In the genomic region with DNA sequence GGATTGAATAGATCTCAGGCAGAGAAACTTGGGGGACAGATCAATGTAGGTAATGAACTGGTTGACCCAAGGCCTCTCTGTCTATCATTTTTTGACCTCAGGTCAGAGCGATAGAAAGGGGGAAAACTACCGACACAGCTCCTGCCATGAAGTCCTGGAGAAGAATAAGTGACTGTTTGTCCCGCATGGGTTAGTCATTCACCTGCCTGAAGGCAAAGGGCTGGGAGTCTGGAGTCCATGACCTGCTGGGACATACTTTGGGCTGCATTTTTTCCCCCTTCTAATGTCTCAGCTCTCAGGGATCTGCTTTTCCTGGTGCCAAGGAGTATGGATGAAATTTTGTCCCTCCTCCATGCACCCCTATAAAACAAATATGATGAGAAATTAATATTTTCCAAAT, we compare ENCODE assay signal across 25 cellular contexts. TPM values are rescaled to one million over a fixed set of nuclear protein-coding genes. Genes with fewer than 3 reads are reported as not detected.
DNase-seq lines count a peak whose midpoint lies in the region; ATAC-seq, FAIRE-seq and TF ChIP-seq lines count a peak whose summit lies in the region.
"Had no signal": no experiment of that assay in that cellular context is flagged by ENCODE, and none has a peak within 500 bp of the region (broad histone marks: within the 10 kb centered on the region; RNA-seq: fewer than 3 reads in every experiment).

No MANE protein-coding gene starts in this region.

- H3K9me3 ChIP-seq in HUES48 (ENCODE audit: control insufficient read depth, insufficient read depth, low read length): no peaks in the 10 kb centered on the region
- no peaks in the 10 kb centered on the region for H3K9me3 ChIP-seq in keratinocyte (ENCODE audit: control insufficient read depth, low read depth, low read length)
- no peaks in the 10 kb centered on the region for H3K9me3 ChIP-seq in MM.1S (replicated peaks; ENCODE audit: insufficient read depth, low read length)
- no peaks in the 10 kb centered on the region for H3K9me3 ChIP-seq in effector memory CD4-positive, alpha-beta T cell (ENCODE audit: control insufficient read depth, low read length)
- H3K9me3 ChIP-seq: heart right ventricle, neutrophil, transverse colon had no signal

- H3K27me3 ChIP-seq in HUES48 (ENCODE audit: control insufficient read depth, insufficient read depth, low read length): no peaks in the 10 kb centered on the region
- no peaks in the 10 kb centered on the region for H3K27me3 ChIP-seq in keratinocyte (ENCODE audit: control insufficient read depth, extremely low read depth, insufficient read depth, low read length)
- no peaks in the 10 kb centered on the region; the same call in 1 of the 2 replicates for H3K27me3 ChIP-seq in MM.1S (replicated peaks; ENCODE audit: insufficient read depth, low read length)
- H3K27me3 ChIP-seq in effector memory CD4-positive, alpha-beta T cell (replicated peaks; ENCODE audit: control insufficient read depth, insufficient read depth, low read length, poor library complexity, severe bottlenecking): peaks cover 18% of the 10 kb centered on the region

- no peak for TF ChIP-seq CTCF in VCaP (conservative IDR thresholded peaks at IDR 0.05)
- TF ChIP-seq CTCF in keratinocyte (optimal IDR thresholded peaks at IDR 0.05 in 1 of 3, IDR thresholded peaks at IDR 0.05 in 1 of 3, conservative IDR thresholded peaks at IDR 0.05 in 1 of 3; ENCODE audit: extremely low read depth in 1 of 3, insufficient read depth in 2 of 3, low read length in 3 of 3): no peak
- no peak for TF ChIP-seq CTCF in progenitor cell of endocrine pancreas (IDR thresholded peaks at IDR 0.05; ENCODE audit: unreplicated experiment)
- TF ChIP-seq CTCF in MM.1S (IDR thresholded peaks at IDR 0.05; ENCODE audit: low read length): no peak

- no peaks in the 10 kb centered on the region for H3K9me2 ChIP-seq in MM.1S (replicated peaks; ENCODE audit: insufficient read depth, low read length)

- H3K4me1 ChIP-seq in HUES48 (ENCODE audit: control insufficient read depth, insufficient read depth, low read length) (peaks cover 37% of the 10 kb centered on the region), keratinocyte (ENCODE audit: control insufficient read depth, extremely low read depth, insufficient read depth, low read length) (peaks cover 21% of the 10 kb centered on the region), MM.1S (ENCODE audit: low read length) (peaks cover 8% of the 10 kb centered on the region)
- peaks cover 6% of the 10 kb centered on the region for H3K4me1 ChIP-seq in effector memory CD4-positive, alpha-beta T cell (ENCODE audit: control insufficient read depth, insufficient read depth, low read length, poor library complexity, severe bottlenecking)

- H3K36me3 Mint-ChIP-seq in progenitor cell of endocrine pancreas (ENCODE audit: insufficient read depth): no peaks in the 10 kb centered on the region

- H3K4me3 Mint-ChIP-seq in progenitor cell of endocrine pancreas (ENCODE audit: low read depth): peak overlapping the region; percentile 87
- H3K4me3 Mint-ChIP-seq: activated naive CD8-positive, alpha-beta T cell treated with anti-CD3 and anti-CD28 coated beads, Interleukin-2, amount 50 U/mL, for 24 hours had no signal

- H4K20me1 ChIP-seq in keratinocyte (ENCODE audit: control insufficient read depth, extremely low read depth, insufficient read depth, low read length) (no peaks in the 10 kb centered on the region), MM.1S (ENCODE audit: insufficient read depth, low read length) (no peaks in the 10 kb centered on the region)

- DNase-seq in keratinocyte (ENCODE audit: low read depth, low spot score) (no peak), progenitor cell of endocrine pancreas (ENCODE audit: low spot score, unreplicated experiment) (no peak), NCI-H526 treated with DMSO at 0.1 percent for 48 hours (lab: John Stamatoyannopoulos, UW) (no peak), MM.1S (no peak)
- DNase-seq in effector memory CD4-positive, alpha-beta T cell: no peak
- DNase-seq: activated CD4-positive, alpha-beta T cell treated with anti-CD3 and anti-CD28 coated beads, Interleukin-2, amount 50 U/mL, for 48 hours; activated naive CD4-positive, alpha-beta T cell; activated naive CD8-positive, alpha-beta T cell treated with anti-CD3 and anti-CD28 coated beads, Interleukin-2, amount 50 U/mL, for 24 hours; central memory CD4-positive, alpha-beta T cell; foreskin melanocyte; GDM1; heart right ventricle; NCI-H1092 treated with DMSO at 0.1 percent for 48 hours; NCI-H187; stimulated activated CD4-positive, alpha-beta T cell treated with anti-CD3 and anti-CD28 coated beads, Interleukin-15, amount 100 ng/mL, for 24 hours; stimulated activated CD4-positive, alpha-beta T cell treated with anti-CD3 and anti-CD28 coated beads, Interleukin-4, amount 100 ng/mL, for 4 hours; T-helper 17 cell; transverse colon had no signal

- H3K79me2 ChIP-seq in keratinocyte (ENCODE audit: control insufficient read depth, insufficient read depth, low read length) (no peaks in the 10 kb centered on the region), MM.1S (ENCODE audit: low read length) (no peaks in the 10 kb centered on the region)

- H2AFZ ChIP-seq in keratinocyte (ENCODE audit: control insufficient read depth, low read length) (no peak overlapping the region), MM.1S (ENCODE audit: low read length) (no peak overlapping the region)

- no peaks in the 10 kb centered on the region for H3K36me3 ChIP-seq in HUES48 (ENCODE audit: control insufficient read depth, insufficient read depth, low read length)
- H3K36me3 ChIP-seq in keratinocyte (ENCODE audit: control insufficient read depth in 2 of 2, extremely low read depth in 1 of 2, insufficient read depth in 2 of 2, low read length in 2 of 2): no peaks in the 10 kb centered on the region
- no peaks in the 10 kb centered on the region for H3K36me3 ChIP-seq in MM.1S (replicated peaks; ENCODE audit: insufficient read depth, low read length)
- H3K36me3 ChIP-seq in effector memory CD4-positive, alpha-beta T cell (ENCODE audit: control insufficient read depth, insufficient read depth, low read length): no peaks in the 10 kb centered on the region
- H3K36me3 ChIP-seq: heart right ventricle, neutrophil, transverse colon had no signal

- H3K9me1 ChIP-seq in keratinocyte (ENCODE audit: control insufficient read depth, extremely low read depth, insufficient read depth, low read length): no peaks in the 10 kb centered on the region

- H3K27me3 Mint-ChIP-seq in progenitor cell of endocrine pancreas: no peaks in the 10 kb centered on the region

- dilution Hi-C loops in keratinocyte (cut with MboI; ENCODE audit: extremely low pct_ligation_motif_present, low sequenced_read_pairs): no loop called here

- H3K27ac Mint-ChIP-seq in progenitor cell of endocrine pancreas: peak overlapping the region; percentile 87
- H3K27ac Mint-ChIP-seq: activated naive CD8-positive, alpha-beta T cell treated with anti-CD3 and anti-CD28 coated beads, Interleukin-2, amount 50 U/mL, for 24 hours; T-helper 17 cell had no signal

- H3K4me2 ChIP-seq in keratinocyte (ENCODE audit: control insufficient read depth, extremely low read depth, insufficient read depth, low read depth, low read length) (no peak overlapping the region), MM.1S (ENCODE audit: low read depth, low read length) (no peak overlapping the region)

- H3K4me1 Mint-ChIP-seq in progenitor cell of endocrine pancreas (ENCODE audit: low read depth): peaks cover 51% of the 10 kb centered on the region

- H3K4me3 ChIP-seq in HUES48 (ENCODE audit: low read depth, low read length) (no peak overlapping the region), keratinocyte (ENCODE audit: control insufficient read depth in 2 of 3, extremely low read depth in 1 of 3, insufficient read depth in 2 of 3, low read depth in 1 of 3, low read length in 3 of 3) (no peak overlapping the region), MM.1S (ENCODE audit: low read length) (no peak overlapping the region)
- no peak overlapping the region for H3K4me3 ChIP-seq in effector memory CD4-positive, alpha-beta T cell (ENCODE audit: insufficient read depth, low read depth, low read length, poor library complexity, severe bottlenecking)
- H3K4me3 ChIP-seq: heart right ventricle, transverse colon had no signal

- ATAC-seq in GM18502 (IDR thresholded peaks at IDR 0.05; ENCODE audit: poor library complexity, unreplicated experiment): no peak
- ATAC-seq: activated CD4-positive, CD25-positive, alpha-beta regulatory T cell treated with anti-CD3 and anti-CD28 coated beads, Interleukin-2, amount 50 U/mL, for 24 hours; activated naive CD8-positive, alpha-beta T cell treated with anti-CD3 and anti-CD28 coated beads, Interleukin-2, amount 50 U/mL, for 24 hours; heart right ventricle; SK-N-SH treated with all-trans-retinoic acid at 6 μM for 48 hours; T-helper 17 cell had no signal

- H3F3A ChIP-seq in MM.1S (ENCODE audit: insufficient read depth, low read length): no peaks in the 10 kb centered on the region

- H3K9me3 Mint-ChIP-seq in progenitor cell of endocrine pancreas (ENCODE audit: low read depth): no peaks in the 10 kb centered on the region
- H3K9me3 Mint-ChIP-seq: activated naive CD8-positive, alpha-beta T cell treated with anti-CD3 and anti-CD28 coated beads, Interleukin-2, amount 50 U/mL, for 24 hours had no signal

- H3K9ac ChIP-seq in HUES48 (ENCODE audit: low read depth, low read length) (no peak overlapping the region), keratinocyte (ENCODE audit: control insufficient read depth, extremely low read depth, insufficient read depth, low read length) (no peak overlapping the region), MM.1S (ENCODE audit: low read length) (no peak overlapping the region)

- peak; percentile 82 for FAIRE-seq in keratinocyte (lab: Jason Lieb, UNC)
- FAIRE-seq: TTC549 had no signal

- H3K27ac ChIP-seq in HUES48 (ENCODE audit: low read depth, low read length) (peak overlapping the region; percentile 58), VCaP (peak overlapping the region; percentile 89; the same call in 1 of the 2 replicates), keratinocyte (ENCODE audit: control insufficient read depth, insufficient read depth, low read length) (no peak overlapping the region), MM.1S (ENCODE audit: low read length) (no peak overlapping the region)
- no peak overlapping the region for H3K27ac ChIP-seq in effector memory CD4-positive, alpha-beta T cell (ENCODE audit: insufficient read depth, low read length, poor library complexity, severe bottlenecking)
- H3K27ac ChIP-seq: heart right ventricle, neutrophil, transverse colon had no signal

RNA-seq across cellular contexts. Expression of a gene that starts 1.6 kb away (rescaled TPM):
- polyA plus RNA-seq in keratinocyte: 9.2 to 10.4 TPM (median 9.4 TPM) in 3 replicates
- 1.8 TPM for polyA plus RNA-seq in keratinocyte (2011; ENCODE audit: low read depth)
- 2.8 and 4.5 TPM in 2 replicates for polyA plus RNA-seq in keratinocyte (2011; cell fraction: cytosol; rRNA removed)
- 12.5 and 12.9 TPM in 2 replicates for polyA plus RNA-seq in keratinocyte (2011; cell fraction: nucleus; rRNA removed)
- 2.8 and 6.1 TPM in 2 replicates for polyA plus RNA-seq in keratinocyte (2012; ENCODE audit: low replicate concordance)
- polyA minus RNA-seq in keratinocyte: 22.6 to 33.4 TPM (median 24.4 TPM) in 3 replicates
- 4.4 TPM for polyA minus RNA-seq in keratinocyte (2011; cell fraction: cytosol; rRNA and poly(A)+ RNA removed)
- 25.5 and 38.1 TPM in 2 replicates for polyA minus RNA-seq in keratinocyte (2011; cell fraction: nucleus; rRNA and poly(A)+ RNA removed)
- total RNA-seq in progenitor cell of endocrine pancreas: 61.3 and 63.8 TPM in 2 replicates
- total RNA-seq: T-helper 17 cell had no signal

Comparison
In these comparisons a context has a peak if more than half of its experiments do, and no peak if none do; other contexts are left out.
1. H3K27ac ChIP-seq: peak in HUES48 (single experiment) and VCaP (single experiment); none in keratinocyte (single experiment), MM.1S (single experiment) and effector memory CD4-positive, alpha-beta T cell (single experiment).